Comparison of ENCODE assay signal across 23 cellular contexts in the genomic region with DNA sequence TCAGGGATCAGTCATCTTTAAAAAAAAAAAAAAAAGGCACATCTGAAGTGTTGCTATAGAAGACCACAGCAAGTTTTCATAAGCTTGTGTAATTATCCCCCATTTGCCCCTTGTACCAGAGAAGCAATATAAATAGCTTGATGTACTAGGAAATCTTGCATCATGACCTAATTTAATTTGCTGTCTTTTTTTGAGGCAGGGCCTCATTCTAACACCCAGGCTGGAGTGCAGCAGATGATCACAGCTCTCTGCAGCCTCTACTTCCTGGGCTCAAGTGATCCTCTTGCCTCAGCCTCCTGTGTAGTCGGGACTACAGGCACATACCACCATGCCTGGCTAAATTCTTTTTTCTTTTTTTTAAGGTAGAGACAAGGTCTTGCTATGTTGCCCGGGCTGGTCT.
"Had no signal": no experiment of that assay in that cellular context is flagged by ENCODE, and none has a peak within 500 bp of the region (broad histone marks: within the 10 kb centered on the region; RNA-seq: fewer than 3 reads in every experiment).

No MANE protein-coding gene starts in this region.

- H3K4me3 ChIP-seq: cardiac muscle cell, gastrocnemius medialis, heart left ventricle, left lung, pancreas, uterus had no signal

- FAIRE-seq: kidney, pancreas had no signal

- H3K4me3 Mint-ChIP-seq: activated CD4-positive, alpha-beta memory T cell treated with anti-CD3 and anti-CD28 coated beads, Interleukin-2, amount 10 ng/mL, durations not matched to agents 7 days and 5 days; endodermal cell; mesothelial cell of epicardium; natural killer cell treated with Interleukin-12 subunit alpha and Interleukin-12 subunit beta and Interleukin-15 and Interleukin-18, amount 100 ng/mL, for 72 hours; stimulated activated naive B cell treated with anti-CD40 and anti-IgM and Interleukin-4, amounts not matched to agents 10 μg/mL and 1 μg/mL and 100 μg/mL, for 72 hours; T-helper 2 cell treated with Interferon-gamma antibody and Interleukin-4, amounts not matched to agents 5 μg/mL and 100 μg/mL, for 36 hours; WTC11 had no signal

- H3K36me3 Mint-ChIP-seq: activated naive CD4-positive, alpha-beta T cell treated with anti-CD3 and anti-CD28 coated beads, Interleukin-2, amount 50 U/mL, for 72 hours had no signal

- H3K4me1 Mint-ChIP-seq: mesothelial cell of epicardium, WTC11 had no signal

- DNase-seq: activated CD4-positive, alpha-beta memory T cell treated with anti-CD3 and anti-CD28 coated beads, Interleukin-2, amount 10 ng/mL, durations not matched to agents 7 days and 5 days; activated CD4-positive, alpha-beta T cell treated with anti-CD3 and anti-CD28 coated beads for 4 hours; activated CD8-positive, alpha-beta memory T cell treated with anti-CD3 and anti-CD28 coated beads, Interleukin-2, amount 50 U/mL, for 48 hours; activated gamma-delta T cell; amniotic stem cell; dermis blood vessel endothelial cell; endodermal cell; gastrocnemius medialis; heart left ventricle; kidney; left lung; pancreas; stimulated activated CD4-positive, alpha-beta T cell treated with anti-CD3 and anti-CD28 coated beads, Interleukin-4, amount 100 ng/mL, for 4 hours; stimulated activated naive B cell treated with anti-CD40 and anti-IgM and Interleukin-4, amounts not matched to agents 10 μg/mL and 1 μg/mL and 100 μg/mL, for 72 hours; uterus had no signal

- H3K27ac Mint-ChIP-seq: activated CD4-positive, alpha-beta memory T cell treated with anti-CD3 and anti-CD28 coated beads, Interleukin-2, amount 10 ng/mL, durations not matched to agents 7 days and 5 days; endodermal cell; stimulated activated naive B cell treated with anti-CD40 and anti-IgM and Interleukin-4, amounts not matched to agents 10 μg/mL and 1 μg/mL and 100 μg/mL, for 72 hours; T-helper 2 cell treated with Interferon-gamma antibody and Interleukin-4, amounts not matched to agents 5 μg/mL and 100 μg/mL, for 36 hours; WTC11 had no signal

- H3K9me3 ChIP-seq: gastrocnemius medialis, heart left ventricle, left lung, neutrophil, pancreas, uterus had no signal

- ATAC-seq: activated naive CD4-positive, alpha-beta T cell treated with anti-CD3 and anti-CD28 coated beads, Interleukin-2, amount 50 U/mL, for 72 hours; gastrocnemius medialis; left lung; natural killer cell treated with Interleukin-12 subunit alpha and Interleukin-12 subunit beta and Interleukin-15 and Interleukin-18, amount 100 ng/mL, for 72 hours; pancreas; sciatic nerve; stimulated activated naive B cell treated with anti-CD40 and anti-IgM and Interleukin-4, amounts not matched to agents 10 μg/mL and 1 μg/mL and 100 μg/mL, for 72 hours; WTC11 had no signal

- H3K9me3 Mint-ChIP-seq: activated CD4-positive, alpha-beta memory T cell treated with anti-CD3 and anti-CD28 coated beads, Interleukin-2, amount 10 ng/mL, durations not matched to agents 7 days and 5 days; activated naive CD4-positive, alpha-beta T cell treated with anti-CD3 and anti-CD28 coated beads, Interleukin-2, amount 50 U/mL, for 72 hours; endodermal cell; natural killer cell treated with Interleukin-12 subunit alpha and Interleukin-12 subunit beta and Interleukin-15 and Interleukin-18, amount 100 ng/mL, for 72 hours; stimulated activated naive B cell treated with anti-CD40 and anti-IgM and Interleukin-4, amounts not matched to agents 10 μg/mL and 1 μg/mL and 100 μg/mL, for 72 hours; T-helper 2 cell treated with Interferon-gamma antibody and Interleukin-4, amounts not matched to agents 5 μg/mL and 100 μg/mL, for 36 hours; WTC11 had no signal

- H3K27me3 Mint-ChIP-seq: activated CD4-positive, alpha-beta memory T cell treated with anti-CD3 and anti-CD28 coated beads, Interleukin-2, amount 10 ng/mL, durations not matched to agents 7 days and 5 days; natural killer cell treated with Interleukin-12 subunit alpha and Interleukin-12 subunit beta and Interleukin-15 and Interleukin-18, amount 100 ng/mL, for 72 hours; stimulated activated naive B cell treated with anti-CD40 and anti-IgM and Interleukin-4, amounts not matched to agents 10 μg/mL and 1 μg/mL and 100 μg/mL, for 72 hours had no signal
